Comparison of ENCODE assay signal across 8 cellular contexts in the genomic region with DNA sequence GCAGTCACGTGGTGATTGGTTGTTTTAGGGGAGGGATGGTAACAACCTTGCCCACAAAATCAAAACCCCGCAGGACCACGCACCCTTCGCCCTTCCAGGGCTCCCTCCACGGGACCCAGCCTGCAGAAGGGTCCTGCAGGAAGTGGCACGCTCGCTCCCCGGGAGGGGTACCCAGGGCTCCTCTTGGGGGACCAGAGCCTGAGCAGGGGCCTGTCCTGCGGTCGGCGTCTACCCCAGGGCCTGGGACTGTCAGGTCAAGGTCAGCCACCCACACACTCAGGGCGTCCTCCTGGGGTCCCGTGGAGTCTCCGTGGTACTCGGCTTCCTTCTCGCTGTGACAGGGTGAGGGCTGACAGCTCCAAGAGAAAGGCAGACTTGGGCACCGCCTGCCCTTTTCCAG. TPM values are rescaled to one million over a fixed set of nuclear protein-coding genes. Genes with fewer than 3 reads are reported as not detected.
"Had no signal": no experiment of that assay in that cellular context is flagged by ENCODE, and none has a peak within 500 bp of the region (broad histone marks: within the 10 kb centered on the region; RNA-seq: fewer than 3 reads in every experiment).

No MANE protein-coding gene starts in this region.

- H3K4me2 ChIP-seq: KMS-11 had no signal

- H3K27ac Mint-ChIP-seq: IgD-negative memory B cell had no signal

- DNase-seq: IMR-90, KBM-7, KG1 had no signal

- H3K4me3 Mint-ChIP-seq: IgD-negative memory B cell had no signal

- H3K9ac ChIP-seq: KMS-11 had no signal

- H3K27ac ChIP-seq: HL-60, KMS-11 had no signal

- ATAC-seq: HepG2 had no signal

- H3K36me3 Mint-ChIP-seq: IgD-negative memory B cell had no signal

- H3K4me1 Mint-ChIP-seq: IgD-negative memory B cell had no signal

- FAIRE-seq: HepG2, HTR-8/SVneo had no signal

- H3K9me3 Mint-ChIP-seq: IgD-negative memory B cell had no signal

RNA-seq across cellular contexts. Expression of a gene that starts 33.9 kb away (rescaled TPM):
- total RNA-seq: HepG2 had no signal
- polyA plus RNA-seq: HepG2 had no signal
